ENCODE assay signal across 1 cellular context in genomic region chr5:172833691-172834569, GRCh38.
TF ChIP-seq lines count a peak whose summit lies in the region.

Gene ERGIC1 (plus strand): TSS chr5:172834251. CDS start chr5:172834414, 163 bp downstream.

TF ChIP-seq in HepG2, 621 proteins besides CTCF, POLR2A, EP300 and RAD21 (continued from another document):
- TF ChIP-seq ZFP91 (CRISPR knock-in tag; IDR thresholded peaks at IDR 0.05; ENCODE audit: borderline replicate concordance) (peak; percentile 99), SKI (IDR thresholded peaks at IDR 0.05; ENCODE audit: partially characterized antibody) (peak; percentile 41), ZMYM4 (CRISPR knock-in tag; IDR thresholded peaks at IDR 0.05) (peak; percentile 47; the same call in 1 of the 2 replicates), ZBTB40 (IDR thresholded peaks at IDR 0.05) (no peak), ZBTB40 (CRISPR knock-in tag; IDR thresholded peaks at IDR 0.05) (peak; percentile 35; the same call in 1 of the 2 replicates), ZFX (CRISPR knock-in tag; IDR thresholded peaks at IDR 0.05; ENCODE audit: low read depth) (peak; percentile 72), HBP1 (CRISPR knock-in tag; IDR thresholded peaks at IDR 0.05; ENCODE audit: low read depth) (peak; percentile 50; the same call in 1 of the 2 replicates), HNF4A (CRISPR knock-in tag; IDR thresholded peaks at IDR 0.05) (peak; percentile 23; the same call in 1 of the 2 replicates), NR2C2 (CRISPR knock-in tag; IDR thresholded peaks at IDR 0.05; ENCODE audit: borderline replicate concordance) (peak; percentile 64), ZBTB43 (CRISPR knock-in tag; conservative IDR thresholded peaks at IDR 0.05) (0 out of 2 replicates have a peak, but pooled peaks have one; percentile 26), YY1 (IDR thresholded peaks at IDR 0.05; ENCODE audit: insufficient read depth, insufficient replicate concordance, low read depth, low read length) (peak; percentile 29), NAIF1 (CRISPR knock-in tag; IDR thresholded peaks at IDR 0.05; ENCODE audit: borderline replicate concordance) (peak; percentile 49; the same call in 1 of the 2 replicates), SALL2 (CRISPR knock-in tag; IDR thresholded peaks at IDR 0.05) (peak; percentile 57; the same call in 1 of the 2 replicates), ETS1 (CRISPR knock-in tag; IDR thresholded peaks at IDR 0.05) (0 out of 2 replicates have a peak, but pooled peaks have one; percentile 21), KLF6 (CRISPR knock-in tag; IDR thresholded peaks at IDR 0.05) (0 out of 2 replicates have a peak, but pooled peaks have one; percentile 38), NKX3-1 (CRISPR knock-in tag; IDR thresholded peaks at IDR 0.05) (peak; percentile 66; the same call in 1 of the 2 replicates), ETV5 (CRISPR knock-in tag; IDR thresholded peaks at IDR 0.05; ENCODE audit: borderline replicate concordance) (peak; percentile 57; the same call in 1 of the 2 replicates), DRAP1 (CRISPR knock-in tag; IDR thresholded peaks at IDR 0.05) (peak; percentile 97), ZNF207 (IDR thresholded peaks at IDR 0.05; ENCODE audit: borderline replicate concordance) (no peak), ZNF230 (CRISPR knock-in tag; IDR thresholded peaks at IDR 0.05) (peak; percentile 72; the same call in 1 of the 2 replicates), GABPA (IDR thresholded peaks at IDR 0.05; ENCODE audit: low read depth, low read length) (peak; percentile 76), GABPA (CRISPR knock-in tag; IDR thresholded peaks at IDR 0.05; ENCODE audit: low read depth) (peak; percentile 82), ZNF329 (CRISPR knock-in tag; IDR thresholded peaks at IDR 0.05; ENCODE audit: low read depth) (peak; percentile 34; the same call in 1 of the 2 replicates), SALL1 (CRISPR knock-in tag; IDR thresholded peaks at IDR 0.05) (peak; percentile 44; the same call in 1 of the 2 replicates), MED1 (CRISPR knock-in tag; IDR thresholded peaks at IDR 0.05) (peak; percentile 32; the same call in 1 of the 2 replicates)
TF ChIP-seq in HepG2: peak in this region for 128.
